Comparison of ENCODE assay signal across 8 cellular contexts in the genomic region with DNA sequence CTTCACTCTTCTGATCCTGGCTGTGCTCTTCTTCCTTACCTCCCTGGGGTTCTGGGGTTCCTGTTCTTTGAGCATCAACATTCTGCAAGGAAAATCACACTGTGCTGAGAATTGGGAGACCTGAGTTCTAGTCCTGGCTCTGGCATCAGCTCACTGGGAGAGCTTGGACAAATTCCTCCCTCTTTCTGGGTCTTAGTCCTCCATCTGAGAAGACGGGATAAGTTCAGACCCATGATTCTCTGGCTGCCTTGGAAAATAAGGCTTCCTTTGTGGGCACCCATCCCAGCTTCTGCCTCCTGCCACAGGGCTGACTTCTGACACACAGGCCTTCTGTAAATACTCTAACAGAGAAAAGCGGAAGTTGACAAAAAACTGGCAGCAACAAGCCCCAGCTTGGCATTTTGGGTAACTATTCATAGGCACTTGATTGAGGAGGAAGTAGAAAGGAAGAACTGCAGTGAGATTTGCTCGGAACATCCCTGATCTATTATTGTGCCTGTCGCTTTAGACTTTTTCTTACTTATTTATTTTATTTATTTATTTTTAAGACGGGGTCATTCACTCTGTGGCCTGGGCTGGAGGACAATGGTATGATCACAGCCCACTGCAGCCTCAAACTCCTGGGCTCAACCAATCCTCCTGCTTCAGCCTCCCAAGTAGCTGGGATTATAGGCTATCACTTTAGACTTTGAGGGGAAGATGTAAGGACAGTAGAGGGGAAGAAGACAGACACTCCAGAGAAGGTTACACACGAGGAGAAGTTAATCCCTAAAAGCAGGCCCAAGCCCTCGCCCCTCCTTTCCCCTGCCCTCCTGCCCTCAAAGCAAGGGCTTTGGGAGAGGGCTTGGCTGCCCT. TPM values are rescaled to one million over a fixed set of nuclear protein-coding genes. Genes with fewer than 3 reads are reported as not detected.
A peak's percentile ranks its signal among the peaks of the same experiment; 100 is the strongest.
DNase-seq lines count a peak whose midpoint lies in the region; TF ChIP-seq lines count a peak whose summit lies in the region.

No MANE protein-coding gene starts in this region.

- no peak overlapping the region for H3K56ac ChIP-seq in H9 (ENCODE audit: insufficient read length, low read depth, low read length)

- H3K4me2 ChIP-seq in H9 (ENCODE audit: insufficient read depth, insufficient read length, low read length) (no peak overlapping the region), OCI-LY3 (ENCODE audit: low read length) (peak overlapping the region; percentile 53)

- H3K4me3 Mint-ChIP-seq in H9: no peak overlapping the region

- no peaks in the 10 kb centered on the region; a peak in 1 of 7 replicates for H3K36me3 Mint-ChIP-seq in H9 (ENCODE audit: insufficient read depth in 1 of 3, low read depth in 3 of 3)

- no peak overlapping the region for H2BK20ac ChIP-seq in H9 (ENCODE audit: low read depth, low read length, poor library complexity, severe bottlenecking)

- H3K14ac ChIP-seq in H9 (ENCODE audit: insufficient read depth, low read length): no peak overlapping the region

- no peak overlapping the region for H3T11ph ChIP-seq in H9 (ENCODE audit: low read length)

- H3K27ac Mint-ChIP-seq in H9: peak overlapping the region; percentile 41 to 54 (median 53); a peak in 5 of 7 replicates

- no peak overlapping the region for H2BK5ac ChIP-seq in H9 (ENCODE audit: insufficient read length, low read length)

- TF ChIP-seq CTCF in H9 (conservative IDR thresholded peaks at IDR 0.05) (no peak), OCI-LY3 (IDR thresholded peaks at IDR 0.05; ENCODE audit: low read depth, low read length) (no peak)

- H2BK15ac ChIP-seq in H9 (ENCODE audit: low read depth, low read length): no peak overlapping the region

- H4K20me1 ChIP-seq in H9 (ENCODE audit: control insufficient read depth, insufficient read depth, insufficient read length) (no peaks in the 10 kb centered on the region), OCI-LY3 (ENCODE audit: insufficient read depth, low read length) (no peaks in the 10 kb centered on the region)

- no peak overlapping the region for H2BK120ac ChIP-seq in H9 (ENCODE audit: low read depth, low read length, poor library complexity, severe bottlenecking)

- H3K23ac ChIP-seq in H9 (ENCODE audit: insufficient read length, low read depth, low read length): no peak overlapping the region

- H2AK5ac ChIP-seq in H9 (ENCODE audit: insufficient read length, low read length): no peak overlapping the region

- no peaks in the 10 kb centered on the region for H3K79me1 ChIP-seq in H9 (ENCODE audit: insufficient read depth, low read depth, low read length, poor library complexity, severe bottlenecking)

- H3K4me1 ChIP-seq in H9 (ENCODE audit: insufficient read depth, low read length): no peaks in the 10 kb centered on the region
- peaks cover 16% of the 10 kb centered on the region for H3K4me1 ChIP-seq in OCI-LY3 (ENCODE audit: low read length)
- peaks cover 17% of the 10 kb centered on the region for H3K4me1 ChIP-seq in adipocyte (ENCODE audit: control insufficient read depth, insufficient read depth, low read length)

- H2AFZ ChIP-seq in H9 (ENCODE audit: low read length) (no peak overlapping the region), OCI-LY3 (ENCODE audit: low read depth, low read length) (peak overlapping the region; percentile 5; the same call in 1 of the 2 replicates)

- H3K4me3 ChIP-seq in OCI-LY3 (ENCODE audit: low read length): peak overlapping the region; percentile 28
- H3K4me3 ChIP-seq in adipocyte (ENCODE audit: low read length): no peak overlapping the region

- no peak overlapping the region for H3K18ac ChIP-seq in H9 (ENCODE audit: insufficient read length, low read depth, low read length)

- H3K27ac ChIP-seq in H9 (ENCODE audit: insufficient read length, low read depth, low read length) (no peak overlapping the region), OCI-LY3 (ENCODE audit: low read length) (peak overlapping the region; percentile 72)

- H3K9ac ChIP-seq in H9 (ENCODE audit: extremely low read depth, insufficient read length, low read length) (no peak overlapping the region), OCI-LY3 (ENCODE audit: low read length) (peak overlapping the region; percentile 44), adipocyte (ENCODE audit: low read length) (peak overlapping the region; percentile 60)

- no peak overlapping the region for H4K91ac ChIP-seq in H9 (ENCODE audit: insufficient read length, low read depth, low read length)

- H3K79me2 ChIP-seq in H9 (ENCODE audit: insufficient read depth, low read length): no peaks in the 10 kb centered on the region
- peaks cover 4% of the 10 kb centered on the region for H3K79me2 ChIP-seq in OCI-LY3 (ENCODE audit: low read length)

- WGBS in H9 (ENCODE audit: extremely low coverage, insufficient read length, low lambda C conversion rate): no CpG with 5 or more reads among the region's 7 CpGs

- H3K4me1 Mint-ChIP-seq in H9: peaks cover 4 to 11% of the 10 kb centered on the region in 2 experiments

- H3K27me3 Mint-ChIP-seq in H9 (ENCODE audit: low read depth): no peaks in the 10 kb centered on the region

- H3K36me3 ChIP-seq in OCI-LY3 (replicated peaks; ENCODE audit: low read depth, low read length): peaks cover 5% of the 10 kb centered on the region
- no peaks in the 10 kb centered on the region for H3K36me3 ChIP-seq in adipocyte (ENCODE audit: control insufficient read depth, insufficient read depth, low read length, severe bottlenecking)

- no peaks in the 10 kb centered on the region for H3K23me2 ChIP-seq in H9 (ENCODE audit: insufficient read length, low read depth, low read length, poor library complexity, severe bottlenecking)

- no peak overlapping the region for H4K8ac ChIP-seq in H9 (replicated peaks; ENCODE audit: insufficient read length, low read depth, low read length)

- H3K27me3 ChIP-seq in H9 (ENCODE audit: insufficient read depth, low read length) (no peaks in the 10 kb centered on the region), OCI-LY3 (ENCODE audit: low read depth, low read length) (no peaks in the 10 kb centered on the region), adipocyte (replicated peaks; ENCODE audit: control insufficient read depth, insufficient read depth, low read length) (no peaks in the 10 kb centered on the region)

- H3K9me3 ChIP-seq in H9 (ENCODE audit: control insufficient read depth, low read depth, low read length): no peaks in the 10 kb centered on the region
- H3K9me3 ChIP-seq in OCI-LY3 (ENCODE audit: insufficient read depth, low read length): no peaks in the 10 kb centered on the region
- no peaks in the 10 kb centered on the region for H3K9me3 ChIP-seq in adipocyte (ENCODE audit: control insufficient read depth, low read length)

- DNase-seq in GDM1 (lab: John Stamatoyannopoulos, UW) (peak; percentile 82), H9 (no peak), adipocyte (ENCODE audit: low read depth) (peak; percentile 38), hippocampal formation (lab: John Stamatoyannopoulos, UW) (peak; percentile 69 to 88), islet precursor cell (no peak), DMS114 treated with DMSO at 0.1 percent for 48 hours (lab: John Stamatoyannopoulos, UW; ENCODE audit: unreplicated experiment) (no peak)
- DNase-seq in stimulated activated CD4-positive, alpha-beta T cell treated with anti-CD3 and anti-CD28 coated beads, Interleukin-2, amount 100 ng/mL, for 24 hours: peak; percentile 28 to 50

- no peaks in the 10 kb centered on the region; a peak in 1 of 5 replicates for H3K9me3 Mint-ChIP-seq in H9

- no peak overlapping the region for H4K5ac ChIP-seq in H9 (ENCODE audit: insufficient read length, low read depth, low read length)

- H3K4ac ChIP-seq in H9 (ENCODE audit: low read depth, low read length): no peak overlapping the region

- H2BK12ac ChIP-seq in H9 (ENCODE audit: insufficient read length, low read depth, low read length): no peak overlapping the region

RNA-seq across cellular contexts. Expression of a gene that starts 7.9 kb away (rescaled TPM):
- 457 and 465 TPM in 2 replicates for total RNA-seq in H9 (2021)

Comparison
In these comparisons a context has a peak if more than half of its experiments do, and no peak if none do; other contexts are left out.
1. DNase-seq: peak in GDM1 (single experiment), adipocyte (single experiment), hippocampal formation (2 of 2) and stimulated activated CD4-positive, alpha-beta T cell treated with anti-CD3 and anti-CD28 coated beads, Interleukin-2, amount 100 ng/mL, for 24 hours (2 of 2); none in H9 (single experiment), islet precursor cell (single experiment) and DMS114 treated with DMSO at 0.1 percent for 48 hours (single experiment).